In the genomic region with DNA sequence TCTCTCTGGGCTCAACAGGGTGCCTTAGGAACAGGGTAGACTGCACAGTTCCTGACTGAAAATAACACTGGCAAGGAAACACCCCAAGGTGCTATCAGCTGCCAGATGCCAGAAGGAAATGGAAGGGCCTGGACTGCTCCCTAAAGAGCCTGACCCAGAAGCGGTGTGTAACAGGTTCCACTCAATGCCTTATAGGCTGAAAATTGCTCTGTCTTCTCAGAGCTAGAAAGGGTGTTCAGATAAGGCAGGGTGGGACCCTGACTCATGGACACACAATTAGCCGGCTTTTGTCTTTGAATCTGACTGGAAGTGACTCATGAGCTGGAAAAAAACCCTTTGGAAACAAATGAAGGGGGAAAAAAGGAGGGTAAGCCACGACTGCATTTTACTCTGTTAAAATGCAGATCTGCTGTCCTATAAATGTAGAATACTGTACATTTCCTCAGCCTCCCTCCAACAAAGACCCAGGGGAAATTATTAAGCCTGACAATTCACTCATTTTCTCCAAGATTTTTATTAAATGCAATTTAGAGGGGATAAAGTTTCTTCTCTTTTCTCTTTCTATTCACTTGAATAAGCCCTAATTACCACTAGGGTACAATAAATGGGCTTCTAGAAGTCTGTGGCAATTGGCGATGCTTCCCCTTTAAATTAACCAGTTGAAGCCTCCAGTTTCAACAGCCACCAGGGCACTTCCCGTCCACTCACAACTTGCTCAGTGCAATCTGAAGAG, we compare ENCODE assay signal across 8 cellular contexts.
DNase-seq lines count a peak whose midpoint lies in the region; ATAC-seq and TF ChIP-seq lines count a peak whose summit lies in the region.

No MANE protein-coding gene starts in this region.

- intact Hi-C loops in tibial artery (cut with DNase I; ENCODE audit: low total_unique reads): no loop called here

- H3K79me2 ChIP-seq in DND-41 (ENCODE audit: insufficient read depth, low read length): no peaks in the 10 kb centered on the region

- ATAC-seq in DND-41 (ENCODE audit: insufficient read depth, low read depth) (no peak), HG03196 (IDR thresholded peaks at IDR 0.05; ENCODE audit: unreplicated experiment) (no peak)

- H3K4me3 ChIP-seq in DND-41 (ENCODE audit: low read depth in 1 of 2, low read length in 2 of 2) (no peak overlapping the region), tibial artery (peak overlapping the region; percentile 20 to 39)

- H3K27me3 ChIP-seq in DND-41 (ENCODE audit: insufficient read depth, low read length, poor library complexity) (no peaks in the 10 kb centered on the region), tibial artery (no peaks in the 10 kb centered on the region)

- DNase-seq in DND-41 (no peak), HT1080 (ENCODE audit: low read depth) (peak; percentile 99), SK-MEL-5 (ENCODE audit: low read depth, low spot score) (peak; percentile 69), lung microvascular endothelial cell (ENCODE audit: low read depth in 2 of 2) (peak; percentile 92 to 95), tibial artery (peak in 1 of 2 donors; percentile 40), NCI-H526 treated with DMSO at 0.1 percent for 48 hours (lab: John Stamatoyannopoulos, UW) (no peak)

- peaks cover 45% of the 10 kb centered on the region for H3K4me1 ChIP-seq in DND-41 (ENCODE audit: insufficient read depth, low read length)
- peaks cover 3 to 61% (median 41%) of the 10 kb centered on the region in 4 donors for H3K4me1 ChIP-seq in tibial artery

- no peak overlapping the region for H3K4me2 ChIP-seq in DND-41 (ENCODE audit: insufficient read depth, low read length)

- H3K9ac ChIP-seq in DND-41 (ENCODE audit: low read depth, low read length): no peak overlapping the region

- H3K9me3 ChIP-seq in DND-41 (ENCODE audit: insufficient read depth, low read length, severe bottlenecking): no peaks in the 10 kb centered on the region
- no peaks in the 10 kb centered on the region for H3K9me3 ChIP-seq in tibial artery

- peak overlapping the region; percentile 15; the same call in 1 of the 2 replicates for H3K27ac ChIP-seq in DND-41 (ENCODE audit: low read length)
- peak overlapping the region; percentile 81 for H3K27ac ChIP-seq in cingulate gyrus (ENCODE audit: low read depth, low read length)
- peak overlapping the region; percentile 74 to 77 for H3K27ac ChIP-seq in tibial artery

- no peaks in the 10 kb centered on the region for H4K20me1 ChIP-seq in DND-41 (ENCODE audit: insufficient read depth, low read length)

- H3K36me3 ChIP-seq in DND-41 (ENCODE audit: insufficient read depth, low read length): no peaks in the 10 kb centered on the region
- no peaks in the 10 kb centered on the region for H3K36me3 ChIP-seq in tibial artery

- TF ChIP-seq CTCF in DND-41 (IDR thresholded peaks at IDR 0.05; ENCODE audit: borderline replicate concordance, extremely low read depth, low read length, poor library complexity, severe bottlenecking) (no peak), tibial artery (IDR thresholded peaks at IDR 0.05) (no peak)

- H2AFZ ChIP-seq in DND-41 (ENCODE audit: low read depth, low read length): no peak overlapping the region

- in situ Hi-C loops in SK-MEL-5 (cut with HindIII; ENCODE audit: low pct_unique_long_range_greater_than_20kb, low sequenced_read_pairs): no loop called here

Comparison
In these comparisons a context has a peak if more than half of its experiments do, and no peak if none do; other contexts are left out.
1. DNase-seq: peak in HT1080 (single experiment), SK-MEL-5 (single experiment) and lung microvascular endothelial cell (2 of 2); none in DND-41 (single experiment) and NCI-H526 treated with DMSO at 0.1 percent for 48 hours (single experiment).
2. H3K27ac ChIP-seq: peak in every context shown above with its lines; median percentile 81 in cingulate gyrus; 76 in tibial artery; 15 in DND-41.
3. H3K4me3 ChIP-seq: peak in tibial artery (2 of 2); none in DND-41 (0 of 2).